12 cellular contexts compared by ENCODE assay signal in the genomic region with DNA sequence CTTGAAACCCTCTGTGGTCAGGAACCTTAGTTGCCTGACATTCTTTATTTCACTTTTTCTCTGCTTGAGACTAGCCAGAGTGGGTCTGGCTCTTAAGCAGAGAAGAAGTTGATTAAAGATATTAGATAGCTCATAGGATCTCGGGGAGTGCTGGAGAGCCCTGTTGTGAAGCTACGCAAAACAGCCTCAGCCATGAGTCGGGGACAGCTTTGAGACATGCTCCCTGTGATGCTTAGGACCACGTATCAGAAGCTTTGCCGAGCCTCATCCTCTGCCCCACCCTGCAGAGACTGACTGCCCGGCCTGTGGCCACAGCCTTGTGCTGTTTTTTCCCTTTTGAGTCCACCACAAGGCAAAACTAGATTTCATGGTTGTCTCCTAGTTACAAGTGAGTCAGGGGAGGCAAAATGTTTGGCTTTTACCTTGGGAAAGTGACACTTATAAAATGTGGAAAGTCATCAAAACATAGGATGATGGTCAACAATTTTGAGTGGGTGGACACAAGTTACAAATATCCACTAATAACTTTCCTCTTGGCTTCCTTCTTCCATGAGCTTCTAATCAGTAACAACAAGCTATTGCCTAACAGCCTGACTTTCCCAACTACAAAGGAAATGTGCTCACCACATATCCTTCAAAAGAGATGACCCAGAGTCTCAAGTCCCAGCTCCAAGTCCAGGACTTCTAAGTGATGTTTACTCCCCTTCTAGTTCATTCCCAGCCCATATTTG.
DNase-seq lines count a peak whose midpoint lies in the region; ATAC-seq, FAIRE-seq and TF ChIP-seq lines count a peak whose summit lies in the region.
"Had no signal": no experiment of that assay in that cellular context is flagged by ENCODE, and none has a peak within 500 bp of the region (broad histone marks: within the 10 kb centered on the region; RNA-seq: fewer than 3 reads in every experiment).

No MANE protein-coding gene starts in this region.

- peaks cover 12 to 27% (median 19%) of the 10 kb centered on the region in 11 experiments; a peak in 19 of 22 replicates for H3K9me3 ChIP-seq in BLaER1 treated with 17β-estradiol and CSF1 and Interleukin-3, amounts not matched to agents 10 nM and 100 nM (replicated peaks in 1 of 11)
- H3K9me3 ChIP-seq in RWPE2 (ENCODE audit: severe bottlenecking) (no peaks in the 10 kb centered on the region), pancreas (no peaks in the 10 kb centered on the region)
- H3K9me3 ChIP-seq: testis had no signal

- H3K9ac ChIP-seq in BLaER1 treated with 17β-estradiol and CSF1 and Interleukin-3, amounts not matched to agents 10 nM and 100 nM = peak overlapping the region in 3 of 11 experiments; percentile 16 to 33 (median 25); a peak in 3 of 22 replicates

- H3K4me2 ChIP-seq in BLaER1 treated with 17β-estradiol and CSF1 and Interleukin-3, amounts not matched to agents 10 nM and 100 nM = peak overlapping the region in 8 of 11 experiments; percentile 10 to 77 (median 66); a peak in 13 of 22 replicates

- intact Hi-C loops in pancreas (cut with DNase I) = no loop called here

- FAIRE-seq in pancreas (lab: Jason Lieb, UNC) = no peak

- POLR2A ChIA-PET in activated CD8-positive, alpha-beta T cell treated with anti-CD3 and anti-CD28 coated beads, Interleukin-2, amount 10 ng/mL, durations not matched to agents 7 days and 5 days (lab: Charles Lee) = interaction anchor here (0.8 kb wide), 1 partner anchor 9 kb away, joined by 4 read pairs; no protein-coding TSS in a partner anchor

- H3K36me3 ChIP-seq in BLaER1 treated with 17β-estradiol and CSF1 and Interleukin-3, amounts not matched to agents 10 nM and 100 nM = peaks cover 15 to 50% (median 27%) of the 10 kb centered on the region in 11 experiments; a peak in 21 of 22 replicates
- H3K36me3 ChIP-seq in RWPE2 (ENCODE audit: low read depth) (no peaks in the 10 kb centered on the region), pancreas (no peaks in the 10 kb centered on the region)

- H3K36me3 Mint-ChIP-seq in activated CD8-positive, alpha-beta T cell treated with anti-CD3 and anti-CD28 coated beads, Interleukin-2, amount 10 ng/mL, durations not matched to agents 7 days and 5 days (ENCODE audit: low read depth) = peaks cover 37% of the 10 kb centered on the region

- no peak overlapping the region for H3K4me3 Mint-ChIP-seq in activated CD8-positive, alpha-beta T cell treated with anti-CD3 and anti-CD28 coated beads, Interleukin-2, amount 10 ng/mL, durations not matched to agents 7 days and 5 days

- no peaks in the 10 kb centered on the region for H3K27me3 ChIP-seq in BLaER1 treated with 17β-estradiol and CSF1 and Interleukin-3, amounts not matched to agents 10 nM and 100 nM
- H3K27me3 ChIP-seq in RWPE2 (ENCODE audit: insufficient read depth, poor library complexity, severe bottlenecking) (no peaks in the 10 kb centered on the region), pancreas (no peaks in the 10 kb centered on the region)
- H3K27me3 ChIP-seq: testis had no signal

- H3K4me3 ChIP-seq in BLaER1 treated with 17β-estradiol and CSF1 and Interleukin-3, amounts not matched to agents 10 nM and 100 nM = no peak overlapping the region
- no peak overlapping the region for H3K4me3 ChIP-seq in RWPE2 (ENCODE audit: severe bottlenecking)
- H3K4me3 ChIP-seq in fibroblast of the aortic adventitia (ENCODE audit: low read depth, low read length) = no peak overlapping the region
- H3K4me3 ChIP-seq in pancreas = no peak overlapping the region
- H3K4me3 ChIP-seq: testis had no signal

- H3K9me3 Mint-ChIP-seq in activated CD8-positive, alpha-beta T cell treated with anti-CD3 and anti-CD28 coated beads, Interleukin-2, amount 10 ng/mL, durations not matched to agents 7 days and 5 days (ENCODE audit: insufficient read depth) = no peaks in the 10 kb centered on the region

- H3K27ac Mint-ChIP-seq in activated CD8-positive, alpha-beta T cell treated with anti-CD3 and anti-CD28 coated beads, Interleukin-2, amount 10 ng/mL, durations not matched to agents 7 days and 5 days = no peak overlapping the region

- TF ChIP-seq CTCF in RWPE2 (IDR thresholded peaks at IDR 0.05; ENCODE audit: poor library complexity, severe bottlenecking) = no peak
- no peak for TF ChIP-seq CTCF in fibroblast of the aortic adventitia (IDR thresholded peaks at IDR 0.05; ENCODE audit: insufficient read depth, low read length)
- TF ChIP-seq CTCF in pancreas (IDR thresholded peaks at IDR 0.05) = no peak

- 93 to 95% methylated on average over 6 of the region's 6 CpGs for WGBS in pancreas, 2 donors

- H3K27ac ChIP-seq in BLaER1 treated with 17β-estradiol and CSF1 and Interleukin-3, amounts not matched to agents 10 nM and 100 nM = peak overlapping the region in 5 of 11 experiments; percentile 34 to 70 (median 46); a peak in 8 of 22 replicates
- H3K27ac ChIP-seq in RWPE2 (ENCODE audit: poor library complexity, severe bottlenecking) (no peak overlapping the region), pancreas (peak overlapping the region in 1 of 4 donors; percentile 21)
- H3K27ac ChIP-seq: testis had no signal

- no peaks in the 10 kb centered on the region for H3K27me3 Mint-ChIP-seq in activated CD8-positive, alpha-beta T cell treated with anti-CD3 and anti-CD28 coated beads, Interleukin-2, amount 10 ng/mL, durations not matched to agents 7 days and 5 days (ENCODE audit: low read depth)

- H3K4me1 ChIP-seq in BLaER1 treated with 17β-estradiol and CSF1 and Interleukin-3, amounts not matched to agents 10 nM and 100 nM = peaks cover 0 to 44% (median 24%) of the 10 kb centered on the region in 10 experiments; a peak in 15 of 20 replicates
- no peaks in the 10 kb centered on the region for H3K4me1 ChIP-seq in RWPE2 (ENCODE audit: insufficient read depth, poor library complexity, severe bottlenecking)
- H3K4me1 ChIP-seq in pancreas = no peaks in the 10 kb centered on the region
- H3K4me1 ChIP-seq: testis had no signal

- CTCF ChIA-PET in activated CD8-positive, alpha-beta T cell treated with anti-CD3 and anti-CD28 coated beads, Interleukin-2, amount 10 ng/mL, durations not matched to agents 7 days and 5 days (lab: Charles Lee) = interaction anchor here (0.7 kb wide), 1 partner anchor 38 kb away, joined by 3 read pairs; no protein-coding TSS in a partner anchor

- H3K4me1 Mint-ChIP-seq in activated CD8-positive, alpha-beta T cell treated with anti-CD3 and anti-CD28 coated beads, Interleukin-2, amount 10 ng/mL, durations not matched to agents 7 days and 5 days (ENCODE audit: low read depth) = peaks cover 48% of the 10 kb centered on the region

- H4K20me1 ChIP-seq in BLaER1 treated with 17β-estradiol and CSF1 and Interleukin-3, amounts not matched to agents 10 nM and 100 nM = no peaks in the 10 kb centered on the region

- DNase-seq in RWPE2 (ENCODE audit: low spot score) = no peak
- DNase-seq in fibroblast of the aortic adventitia (ENCODE audit: low read depth) = peak; percentile 89
- no peak for DNase-seq in pancreas
- no peak for DNase-seq in OCI-M2 (lab: John Stamatoyannopoulos, UW; ENCODE audit: unreplicated experiment)
- no peak for DNase-seq in activated gamma-delta T cell (lab: John Stamatoyannopoulos, UW)
- no peak for DNase-seq in NCI-H524 (lab: John Stamatoyannopoulos, UW)
- no peak for DNase-seq in activated CD8-positive, alpha-beta T cell treated with anti-CD3 and anti-CD28 coated beads, Interleukin-2, amount 10 ng/mL, durations not matched to agents 7 days and 5 days
- DNase-seq: activated gamma-delta T cell treated with Interleukin-2 at 50 U/mL for 16 hours, DND-41, NCI-H1436, testis had no signal

- ATAC-seq in RWPE2 (ENCODE audit: low read depth) (peak; percentile 65; the same call in 2 of the 3 replicates), pancreas (peak in 3 of 4 donors; percentile 55 to 77 (median 72))
- no peak for ATAC-seq in activated CD8-positive, alpha-beta T cell treated with anti-CD3 and anti-CD28 coated beads, Interleukin-2, amount 10 ng/mL, durations not matched to agents 7 days and 5 days
